Comparison of ENCODE assay signal across 8 cellular contexts in the genomic region with DNA sequence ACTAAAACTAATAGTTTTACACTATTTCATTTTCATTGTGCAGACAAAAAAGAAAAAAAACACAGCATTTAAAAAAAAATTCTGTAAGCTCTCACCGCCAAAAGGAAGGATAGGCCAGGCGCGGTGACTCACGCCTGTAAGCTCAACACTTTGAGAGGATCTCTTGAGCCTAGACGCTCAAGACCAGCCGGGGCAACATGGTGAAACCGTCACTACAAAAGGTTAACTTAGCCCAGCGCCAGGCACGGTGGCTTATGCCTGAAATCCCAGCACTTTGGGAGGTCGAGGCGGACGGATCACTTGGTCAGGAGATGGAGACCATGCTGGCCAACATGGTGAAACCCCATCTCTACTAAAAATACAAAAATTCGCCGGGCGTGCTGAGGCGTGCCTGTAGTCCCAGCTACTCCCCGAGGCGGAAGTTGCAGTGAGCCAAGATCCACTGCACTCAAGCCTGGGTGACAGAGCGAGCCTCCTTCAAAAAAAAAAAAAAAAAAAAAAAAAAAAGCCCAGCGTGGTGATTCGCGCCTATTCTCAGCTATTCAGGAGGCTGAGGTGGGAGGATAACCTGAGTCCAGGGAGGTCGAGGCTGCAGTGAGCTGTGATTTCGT. TPM values are rescaled to one million over a fixed set of nuclear protein-coding genes. Genes with fewer than 3 reads are reported as not detected.
DNase-seq lines count a peak whose midpoint lies in the region; ATAC-seq and TF ChIP-seq lines count a peak whose summit lies in the region.

No MANE protein-coding gene starts in this region.

- H3K4me3 ChIP-seq in BJ (ENCODE audit: low read depth, low read length), result peak overlapping the region; percentile 88
- no peak overlapping the region for H3K4me3 ChIP-seq in lower leg skin (ENCODE audit: low read depth, poor library complexity, severe bottlenecking)

- H3K4me1 Mint-ChIP-seq in IgD-negative memory B cell (peaks cover 27 to 48% (median 35%) of the 10 kb centered on the region in 3 donors), brain (peaks cover 51% of the 10 kb centered on the region)
- peaks cover 28% of the 10 kb centered on the region for H3K4me1 Mint-ChIP-seq in T-helper 1 cell treated with Interleukin-12 subunit alpha and Interleukin-12 subunit beta and Interleukin-4 antibody, amounts not matched to agents 30 μg/mL and 1 μg/mL, for 36 hours (ENCODE audit: low read depth)

- POLR2A ChIA-PET in BJ (lab: Charles Lee), result interaction anchor here (0.7 to 1.2 kb wide), 3 partner anchors 18 to 37 kb away, joined by 13 to 25 read pairs (median 15); no protein-coding TSS in a partner anchor

- H3K36me3 ChIP-seq in BJ (ENCODE audit: control insufficient read depth, insufficient read depth, low read length), result no peaks in the 10 kb centered on the region

- H3K4me3 Mint-ChIP-seq in IgD-negative memory B cell, result peak overlapping the region; percentile 92 to 97 (median 94)
- peak overlapping the region; percentile 90 for H3K4me3 Mint-ChIP-seq in T-helper 1 cell treated with Interleukin-12 subunit alpha and Interleukin-12 subunit beta and Interleukin-4 antibody, amounts not matched to agents 30 μg/mL and 1 μg/mL, for 36 hours
- peak overlapping the region; percentile 94 to 98 (median 95) for H3K4me3 Mint-ChIP-seq in brain

- H3K9me3 Mint-ChIP-seq in IgD-negative memory B cell (no peaks in the 10 kb centered on the region), brain (peaks cover 0 to 13% (median 11%) of the 10 kb centered on the region in 5 experiments)
- H3K9me3 Mint-ChIP-seq in T-helper 1 cell treated with Interleukin-12 subunit alpha and Interleukin-12 subunit beta and Interleukin-4 antibody, amounts not matched to agents 30 μg/mL and 1 μg/mL, for 36 hours, result no peaks in the 10 kb centered on the region

- H3K27ac Mint-ChIP-seq in IgD-negative memory B cell (peak overlapping the region; percentile 98 to 100 (median 99)), brain (peak overlapping the region; percentile 99 to 100 (median 100))
- H3K27ac Mint-ChIP-seq in T-helper 1 cell treated with Interleukin-12 subunit alpha and Interleukin-12 subunit beta and Interleukin-4 antibody, amounts not matched to agents 30 μg/mL and 1 μg/mL, for 36 hours, result peak overlapping the region; percentile 99

- WGBS in lower leg skin, 2 donors, result 24 to 29% methylated on average over 24 of the region's 24 CpGs

- TF ChIP-seq CTCF in BJ (IDR thresholded peaks at IDR 0.05; ENCODE audit: insufficient read depth, low read depth, low read length), result no peak
- no peak for TF ChIP-seq CTCF in brain (conservative IDR thresholded peaks at IDR 0.05)
- TF ChIP-seq CTCF in lower leg skin (IDR thresholded peaks at IDR 0.05), result no peak

- no peak for ATAC-seq in GM18870 (IDR thresholded peaks at IDR 0.05; ENCODE audit: unreplicated experiment)

- DNase-seq in BJ (ENCODE audit: low read depth) (no peak), lower leg skin (ENCODE audit: low spot score in 2 of 2) (peak; percentile 76 to 95), AG08396 (ENCODE audit: low spot score) (no peak)
- DNase-seq in stimulated activated CD4-positive, alpha-beta T cell treated with anti-CD3 and anti-CD28 coated beads, TNF-alpha, amount 100 ng/mL, for 48 hours (ENCODE audit: low read depth in 3 of 3), result peak in 2 of 3 donors; percentile 28 to 37

- peaks cover 3% of the 10 kb centered on the region for H3K36me3 Mint-ChIP-seq in IgD-negative memory B cell
- peaks cover 5% of the 10 kb centered on the region for H3K36me3 Mint-ChIP-seq in T-helper 1 cell treated with Interleukin-12 subunit alpha and Interleukin-12 subunit beta and Interleukin-4 antibody, amounts not matched to agents 30 μg/mL and 1 μg/mL, for 36 hours (ENCODE audit: low read depth)
- H3K36me3 Mint-ChIP-seq in brain, result peaks cover 36% of the 10 kb centered on the region

- H3K27me3 Mint-ChIP-seq in IgD-negative memory B cell (no peaks in the 10 kb centered on the region), brain (peaks cover 10% of the 10 kb centered on the region)
- H3K27me3 Mint-ChIP-seq in T-helper 1 cell treated with Interleukin-12 subunit alpha and Interleukin-12 subunit beta and Interleukin-4 antibody, amounts not matched to agents 30 μg/mL and 1 μg/mL, for 36 hours (ENCODE audit: low read depth), result peaks cover 3% of the 10 kb centered on the region

- no peak for TF ChIP-seq POLR2A in lower leg skin (IDR thresholded peaks at IDR 0.05)

- CTCF ChIA-PET in BJ (lab: Yijun Ruan, JAX), result interaction anchor here (0.6 to 1.4 kb wide), 3 partner anchors 10 to 162 kb away, joined by 3 to 4 read pairs (median 4); no protein-coding TSS in a partner anchor

- H3K27me3 ChIP-seq in BJ (ENCODE audit: control insufficient read depth, insufficient read depth, low read length), result no peaks in the 10 kb centered on the region

- intact Hi-C loops in lower leg skin (cut with DNase I; ENCODE audit: low total_unique reads), result no loop called here

RNA-seq across cellular contexts. Expression of gene SPEN, which starts 14.3 kb away (rescaled TPM):
- polyA plus RNA-seq in BJ (2011; rRNA removed), result 3.1 and 4.6 TPM in 2 replicates
- polyA minus RNA-seq in BJ (2011; rRNA and poly(A)+ RNA removed), result 13.6 and 25.0 TPM in 2 replicates
- polyA plus RNA-seq in IgD-negative memory B cell, result 43.2 TPM
- polyA plus RNA-seq in brain (ENCODE audit: insufficient read depth, low read depth, low replicate concordance), result 35.1 TPM
- 10 to 100 TPM; 41.4 to 63.6 (median 42.9) TPM for total RNA-seq in lower leg skin

RNA-seq across cellular contexts. Expression of gene UQCRHL, which starts 25.7 kb away (rescaled TPM):
- polyA plus RNA-seq in BJ (2011; rRNA removed) (0.56 and 1.3 TPM in 2 replicates), IgD-negative memory B cell (1.3 TPM), brain (ENCODE audit: insufficient read depth, low read depth, low replicate concordance) (5.8 TPM)
- polyA minus RNA-seq in BJ (2011; rRNA and poly(A)+ RNA removed), result 0.28 and 0.87 TPM in 2 replicates
- total RNA-seq in lower leg skin, result 1 to 10 TPM in 2 of 4 donors, under 1 TPM in 2; 0.62 to 1.4 (median 0.94) TPM

Comparison
In these comparisons a context has a peak if more than half of its experiments do, and no peak if none do; other contexts are left out.
1. DNase-seq: peak in lower leg skin (2 of 2) and stimulated activated CD4-positive, alpha-beta T cell treated with anti-CD3 and anti-CD28 coated beads, TNF-alpha, amount 100 ng/mL, for 48 hours (2 of 3); none in BJ (single experiment) and AG08396 (single experiment).
2. Peak in every context shown above with its lines, with median percentiles within 50 percentile points of each other: H3K27ac Mint-ChIP-seq and H3K4me3 Mint-ChIP-seq.